In genomic region chr9:82168585-82168984, GRCh38 we compare ENCODE assay signal across 20 cellular contexts.
DNase-seq lines count a peak whose midpoint lies in the region; ATAC-seq, FAIRE-seq and TF ChIP-seq lines count a peak whose summit lies in the region.
"Had no signal": no experiment of that assay in that cellular context is flagged by ENCODE, and none has a peak within 500 bp of the region (broad histone marks: within the 10 kb centered on the region; RNA-seq: fewer than 3 reads in every experiment).

No MANE protein-coding gene starts in this region.

- peak overlapping the region; percentile 53 for H3K27ac Mint-ChIP-seq in memory B cell
- H3K27ac Mint-ChIP-seq: activated B cell treated with CpG ODN at 0.5 μM for 24 hours; activated CD8-positive, alpha-beta memory T cell treated with anti-CD3 and anti-CD28 coated beads, Interleukin-2, amount 10 ng/mL, durations not matched to agents 7 days and 5 days had no signal

- FAIRE-seq in GM12892 (lab: Jason Lieb, UNC): no peak
- FAIRE-seq: K562, kidney had no signal

- no peaks in the 10 kb centered on the region for H3K36me3 ChIP-seq in KMS-11 (ENCODE audit: insufficient read depth)
- H3K36me3 ChIP-seq: BE2C, thyroid gland had no signal

- in situ Hi-C loops in Caki2 (cut with HindIII; ENCODE audit: low pct_unique_long_range_greater_than_20kb, low sequenced_read_pairs) (no loop called here), astrocyte of the spinal cord (cut with HindIII; ENCODE audit: low sequenced_read_pairs) (no loop called here)

- TF ChIP-seq CTCF in KMS-11 (conservative IDR thresholded peaks at IDR 0.05; ENCODE audit: low read depth, low read length) (no peak), astrocyte of the spinal cord (IDR thresholded peaks at IDR 0.05; ENCODE audit: low read depth, low read length) (no peak)

- H3K79me2 ChIP-seq in KMS-11 (ENCODE audit: insufficient read depth, low read depth): peaks cover 9% of the 10 kb centered on the region; the same call in 1 of the 2 replicates

- no peak overlapping the region for H2AFZ ChIP-seq in KMS-11 (ENCODE audit: low read depth)

- DNase-seq in Caki2 (ENCODE audit: low read depth) (peak; percentile 21), astrocyte of the spinal cord (ENCODE audit: low read depth, low spot score) (peak; percentile 48), memory B cell (ENCODE audit: low spot score in 2 of 2) (no peak), NAMALWA (ENCODE audit: low spot score) (no peak), D341Med (ENCODE audit: low spot score) (no peak), GM12892 (ENCODE audit: insufficient read length) (no peak)
- DNase-seq: activated B cell treated with CpG ODN at 0.5 μM for 24 hours; activated CD8-positive, alpha-beta memory T cell treated with anti-CD3 and anti-CD28 coated beads, Interleukin-2, amount 10 ng/mL, durations not matched to agents 7 days and 5 days; activated naive CD4-positive, alpha-beta T cell treated with Interleukin-2 at 50 U/mL for 16 hours; BE2C; effector memory CD4-positive, alpha-beta T cell; glutamatergic neuron; kidney; NCI-H187; stimulated activated CD4-positive, alpha-beta T cell treated with anti-CD3 and anti-CD28 coated beads, Interleukin-1b, Interleukin-23, amount 100 ng/mL, for 48 hours; stimulated activated CD8-positive, alpha-beta memory T cell treated with anti-CD3 and anti-CD28 coated beads, Interleukin-4, amount 100 ng/mL, for 48 hours; thyroid gland had no signal

- H3K36me3 Mint-ChIP-seq in memory B cell: no peaks in the 10 kb centered on the region
- H3K36me3 Mint-ChIP-seq: activated CD8-positive, alpha-beta memory T cell treated with anti-CD3 and anti-CD28 coated beads, Interleukin-2, amount 10 ng/mL, durations not matched to agents 7 days and 5 days had no signal

- no peak for TF ChIP-seq POLR2A in GM12892 (IDR thresholded peaks at IDR 0.05; ENCODE audit: low read depth, low read length)

- H4K20me1 ChIP-seq in KMS-11 (ENCODE audit: insufficient read depth): no peaks in the 10 kb centered on the region

- peak overlapping the region; percentile 7; the same call in 1 of the 2 replicates for H3K27ac ChIP-seq in KMS-11
- H3K27ac ChIP-seq: thyroid gland had no signal

- H3K4me3 ChIP-seq in KMS-11 (IDR thresholded peaks at IDR 0.05; ENCODE audit: insufficient read depth, low read depth, low read length) (no peak overlapping the region), astrocyte of the spinal cord (ENCODE audit: low read depth, low read length) (no peak overlapping the region)
- H3K4me3 ChIP-seq: K562, thyroid gland had no signal

- H3K27me3 ChIP-seq in KMS-11 (ENCODE audit: insufficient read depth, low read depth): no peaks in the 10 kb centered on the region
- H3K27me3 ChIP-seq: BE2C, thyroid gland had no signal

- no peaks in the 10 kb centered on the region for H3K9me3 Mint-ChIP-seq in memory B cell
- H3K9me3 Mint-ChIP-seq: activated B cell treated with CpG ODN at 0.5 μM for 24 hours had no signal

- H3K4me2 ChIP-seq in KMS-11: peak overlapping the region; percentile 35; the same call in 1 of the 2 replicates

- H3K9ac ChIP-seq in KMS-11: no peak overlapping the region

- peaks cover 10% of the 10 kb centered on the region for H3K4me1 Mint-ChIP-seq in memory B cell
- H3K4me1 Mint-ChIP-seq: activated CD8-positive, alpha-beta memory T cell treated with anti-CD3 and anti-CD28 coated beads, Interleukin-2, amount 10 ng/mL, durations not matched to agents 7 days and 5 days had no signal

- H3K4me3 Mint-ChIP-seq in memory B cell: no peak overlapping the region
- H3K4me3 Mint-ChIP-seq: activated B cell treated with CpG ODN at 0.5 μM for 24 hours; activated CD8-positive, alpha-beta memory T cell treated with anti-CD3 and anti-CD28 coated beads, Interleukin-2, amount 10 ng/mL, durations not matched to agents 7 days and 5 days had no signal

- ATAC-seq in memory B cell (ENCODE audit: low read depth) (peak; percentile 38), HG02885 (IDR thresholded peaks at IDR 0.05; ENCODE audit: poor library complexity, unreplicated experiment) (no peak)
- ATAC-seq: activated CD8-positive, alpha-beta memory T cell treated with anti-CD3 and anti-CD28 coated beads, Interleukin-2, amount 10 ng/mL, durations not matched to agents 7 days and 5 days; K562 had no signal

- no peaks in the 10 kb centered on the region for H3K27me3 Mint-ChIP-seq in memory B cell
- H3K27me3 Mint-ChIP-seq: activated B cell treated with CpG ODN at 0.5 μM for 24 hours; activated CD8-positive, alpha-beta memory T cell treated with anti-CD3 and anti-CD28 coated beads, Interleukin-2, amount 10 ng/mL, durations not matched to agents 7 days and 5 days had no signal

- peaks cover 77% of the 10 kb centered on the region for H3K4me1 ChIP-seq in KMS-11 (ENCODE audit: low read depth, poor library complexity, severe bottlenecking)
- H3K4me1 ChIP-seq: thyroid gland had no signal

Comparison
In these comparisons a context has a peak if more than half of its experiments do, and no peak if none do; other contexts are left out.
1. DNase-seq: peak in Caki2 (single experiment) and astrocyte of the spinal cord (single experiment); none in memory B cell (0 of 2), NAMALWA (single experiment), D341Med (single experiment) and GM12892 (single experiment).